21 cellular contexts compared by ENCODE assay signal in genomic region chr16:8168016-8168415, GRCh38.
"Had no signal": no experiment of that assay in that cellular context is flagged by ENCODE, and none has a peak within 500 bp of the region (broad histone marks: within the 10 kb centered on the region; RNA-seq: fewer than 3 reads in every experiment).

No MANE protein-coding gene starts in this region.

- H3K4me2 ChIP-seq: hepatocyte had no signal

- H2AFZ ChIP-seq: hepatocyte, parathyroid adenoma had no signal

- H3K4me3 ChIP-seq: esophagus muscularis mucosa, gastroesophageal sphincter, hepatocyte, lung, psoas muscle, sigmoid colon, skin epidermis, testis, tibial nerve had no signal

- H3K27ac ChIP-seq: epithelial cell of prostate, esophagus muscularis mucosa, gastroesophageal sphincter, hepatocyte, parathyroid adenoma, psoas muscle, sigmoid colon, skin epidermis, testis, tibial nerve had no signal

- DNase-seq: cortex of kidney; effector memory CD4-positive, alpha-beta T cell; left colon; left ventricle myocardium superior; naive thymus-derived CD4-positive, alpha-beta T cell; nephron progenitor cell; psoas muscle; sigmoid colon; stimulated activated CD4-positive, alpha-beta T cell treated with anti-CD3 and anti-CD28 coated beads, Interleukin-2, amount 100 ng/mL, for 24 hours; stimulated activated CD4-positive, alpha-beta T cell treated with anti-CD3 and anti-CD28 coated beads, Interleukin-4, amount 100 ng/mL, for 4 hours; stimulated activated naive B cell treated with anti-CD40 and anti-IgM and Interleukin-4, amounts not matched to agents 10 μg/mL and 1 μg/mL and 100 μg/mL, for 72 hours; stimulated activated naive CD8-positive, alpha-beta T cell treated with anti-CD3 and anti-CD28 coated beads, Interleukin-15, amount 100 ng/mL, for 72 hours; testis had no signal

- H3K9me3 ChIP-seq: esophagus muscularis mucosa, gastroesophageal sphincter, psoas muscle, sigmoid colon, testis had no signal

- H3K4me1 ChIP-seq: esophagus muscularis mucosa, gastroesophageal sphincter, parathyroid adenoma, psoas muscle, sigmoid colon, testis, tibial nerve had no signal

- H3K27me3 ChIP-seq: hepatocyte, sigmoid colon, testis, tibial nerve had no signal

- H3K9ac ChIP-seq: parathyroid adenoma had no signal

- ATAC-seq: gastroesophageal sphincter; left colon; left ventricle myocardium superior; naive thymus-derived CD4-positive, alpha-beta T cell; psoas muscle; stimulated activated naive B cell treated with anti-CD40 and anti-IgM and Interleukin-4, amounts not matched to agents 10 μg/mL and 1 μg/mL and 100 μg/mL, for 72 hours; stimulated activated naive CD8-positive, alpha-beta T cell treated with anti-CD3 and anti-CD28 coated beads, Interleukin-15, amount 100 ng/mL, for 72 hours had no signal

- H3K79me2 ChIP-seq: hepatocyte, parathyroid adenoma had no signal

- H3K36me3 ChIP-seq: esophagus muscularis mucosa, gastroesophageal sphincter, sigmoid colon, tibial nerve had no signal
